In the genomic region with DNA sequence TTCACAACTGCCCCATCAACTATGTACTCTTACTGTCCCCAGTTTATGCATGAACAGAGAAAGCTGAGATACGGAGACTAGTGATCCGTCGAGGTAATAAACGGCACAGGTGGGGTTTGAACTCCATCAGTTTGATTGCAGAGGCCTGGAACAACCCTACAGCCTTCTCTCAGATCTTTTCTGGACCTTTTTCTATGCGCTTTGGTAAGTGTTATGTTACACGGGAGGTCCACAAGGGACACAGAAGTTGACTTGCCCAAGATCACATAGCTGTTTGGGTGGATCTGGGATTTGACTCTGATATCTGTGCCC, we compare ENCODE assay signal across 8 cellular contexts. TPM values are rescaled to one million over a fixed set of nuclear protein-coding genes. Genes with fewer than 3 reads are reported as not detected.
A peak's percentile ranks its signal among the peaks of the same experiment; 100 is the strongest.
DNase-seq lines count a peak whose midpoint lies in the region; ATAC-seq, FAIRE-seq and TF ChIP-seq lines count a peak whose summit lies in the region.

No MANE protein-coding gene starts in this region.

- no peak for FAIRE-seq in GM12891 (lab: Jason Lieb, UNC)

- POLR2A ChIA-PET in Caco-2 (lab: Charles Lee) (interaction anchor here (0.6 to 1.9 kb wide), 4 partner anchors 10 to 330 kb away, joined by 3 to 9 read pairs (median 8); a partner anchor contains a TSS), OCI-LY7 (lab: Charles Lee) (interaction anchor here (0.6 to 1.5 kb wide), 7 partner anchors 10 to 297 kb away, joined by 3 to 7 read pairs (median 4); a partner anchor contains a TSS)

- H3K36me3 Mint-ChIP-seq in Caco-2 (ENCODE audit: insufficient read depth, unreplicated experiment): peaks cover 31% of the 10 kb centered on the region
- peaks cover 10% of the 10 kb centered on the region for H3K36me3 Mint-ChIP-seq in endothelial cell (ENCODE audit: low read depth, unreplicated experiment)

- no peaks in the 10 kb centered on the region for H4K20me1 ChIP-seq in OCI-LY7 (ENCODE audit: insufficient read depth, low read length)
- H4K20me1 ChIP-seq in osteoblast (ENCODE audit: insufficient read depth, low read length): peaks cover 8% of the 10 kb centered on the region

- H3K9me3 Mint-ChIP-seq in Caco-2 (ENCODE audit: unreplicated experiment) (no peaks in the 10 kb centered on the region), endothelial cell (ENCODE audit: unreplicated experiment) (no peaks in the 10 kb centered on the region)

- no peak overlapping the region for H3K27ac ChIP-seq in OCI-LY7 (ENCODE audit: low read depth, low read length, poor library complexity, severe bottlenecking)
- no peak overlapping the region for H3K27ac ChIP-seq in osteoblast (ENCODE audit: low read depth, low read length)

- H3K9me3 ChIP-seq in Caco-2 (no peaks in the 10 kb centered on the region), OCI-LY7 (ENCODE audit: low read length) (no peaks in the 10 kb centered on the region), osteoblast (ENCODE audit: low read depth, low read length) (no peaks in the 10 kb centered on the region)

- BruUV-seq in Caco-2 (replicated peaks; lab: Mats Ljungman, UMichigan) (TSS peak; percentile 95), OCI-LY7 (replicated peaks; lab: Mats Ljungman, UMichigan) (no TSS peak)

- H3K79me2 ChIP-seq in OCI-LY7 (ENCODE audit: insufficient read depth, low read depth, low read length): no peaks in the 10 kb centered on the region; the same call in 1 of the 2 replicates
- H3K79me2 ChIP-seq in osteoblast (ENCODE audit: insufficient read depth, low read length): peaks cover 7% of the 10 kb centered on the region

- H3K36me3 ChIP-seq in Caco-2 (ENCODE audit: control insufficient read depth, insufficient read depth, low read length) (peaks cover 8% of the 10 kb centered on the region), OCI-LY7 (ENCODE audit: insufficient read depth, low read length) (peaks cover 21% of the 10 kb centered on the region), osteoblast (ENCODE audit: insufficient read depth, low read length) (peaks cover 24% of the 10 kb centered on the region)

- H3K4me1 ChIP-seq in Caco-2: peaks cover 15% of the 10 kb centered on the region
- peaks cover 15% of the 10 kb centered on the region for H3K4me1 ChIP-seq in OCI-LY7 (ENCODE audit: insufficient read depth, low read length, poor library complexity, severe bottlenecking)
- H3K4me1 ChIP-seq in osteoblast (ENCODE audit: insufficient read depth, low read length): peaks cover 14% of the 10 kb centered on the region

- no peak for ATAC-seq in GM19467 (IDR thresholded peaks at IDR 0.05; ENCODE audit: unreplicated experiment)

- no peaks in the 10 kb centered on the region for H3K9me2 ChIP-seq in OCI-LY7 (ENCODE audit: insufficient read depth, low read length)

- H3K4me2 ChIP-seq in OCI-LY7 (ENCODE audit: low read length) (peak overlapping the region; percentile 63), osteoblast (ENCODE audit: insufficient read depth, low read length) (peak overlapping the region; percentile 72)

- H3K4me3 ChIP-seq in Caco-2 (ENCODE audit: low read depth, low read length): peak overlapping the region; percentile 42
- peak overlapping the region; percentile 59 for H3K4me3 ChIP-seq in OCI-LY7 (ENCODE audit: low read depth, low read length, poor library complexity, severe bottlenecking)
- peak overlapping the region; percentile 59 for H3K4me3 ChIP-seq in osteoblast (ENCODE audit: insufficient read depth, low read length)

- DNase-seq in Caco-2: no peak
- DNase-seq in OCI-LY7 (ENCODE audit: low spot score): no peak
- DNase-seq in endothelial cell (ENCODE audit: low spot score): no peak
- no peak for DNase-seq in osteoblast (ENCODE audit: insufficient read length, low spot score, missing footprints)
- DNase-seq in NCI-H128 (lab: John Stamatoyannopoulos, UW; ENCODE audit: unreplicated experiment): no peak
- no peak for DNase-seq in activated CD8-positive, alpha-beta memory T cell treated with anti-CD3 and anti-CD28 coated beads, Interleukin-2, amount 50 U/mL, for 48 hours
- no peak for DNase-seq in GM12891 (ENCODE audit: insufficient read length, low spot score)

- H3K27me3 Mint-ChIP-seq in Caco-2 (ENCODE audit: insufficient read depth, unreplicated experiment) (no peaks in the 10 kb centered on the region), endothelial cell (ENCODE audit: unreplicated experiment) (peaks cover 7% of the 10 kb centered on the region)

- intact Hi-C loops in Caco-2 (cut with micrococcal nuclease; ENCODE audit: unreplicated experiment) (loop anchor here (1.0 to 5.0 kb wide), 5 partner anchors 10 to 172 kb away; a partner anchor contains a TSS), OCI-LY7 (cut with micrococcal nuclease; ENCODE audit: unreplicated experiment) (loop anchor here (1.0 to 5.0 kb wide), 6 partner anchors 110 to 228 kb away; a partner anchor contains a TSS)

- H3K27me3 ChIP-seq in Caco-2 (replicated peaks; ENCODE audit: control insufficient read depth, insufficient read depth, low read length) (no peaks in the 10 kb centered on the region), osteoblast (ENCODE audit: insufficient read depth, low read length) (no peaks in the 10 kb centered on the region)

- H2AFZ ChIP-seq in OCI-LY7 (ENCODE audit: low read length) (peak overlapping the region; percentile 92), osteoblast (ENCODE audit: low read length) (peak overlapping the region; percentile 96)

- TF ChIP-seq CTCF in Caco-2 (IDR thresholded peaks at IDR 0.05; ENCODE audit: insufficient read depth in 1 of 2, low read depth in 1 of 2, low read length in 1 of 2, severe bottlenecking in 1 of 2, unreplicated experiment in 1 of 2) (no peak), OCI-LY7 (conservative IDR thresholded peaks at IDR 0.05; ENCODE audit: low read length) (0 out of 2 replicates have a peak, but pooled peaks have one; percentile 23), endothelial cell (IDR thresholded peaks at IDR 0.05; ENCODE audit: unreplicated experiment) (no peak), osteoblast (IDR thresholded peaks at IDR 0.05; ENCODE audit: extremely low read depth, low read depth, low read length) (no peak)

- H3K4me3 Mint-ChIP-seq in Caco-2 (ENCODE audit: unreplicated experiment) (peak overlapping the region; percentile 96), endothelial cell (ENCODE audit: unreplicated experiment) (peak overlapping the region; percentile 80)

- H3K27ac Mint-ChIP-seq in Caco-2 (ENCODE audit: unreplicated experiment) (peak overlapping the region; percentile 39), endothelial cell (ENCODE audit: unreplicated experiment) (peak overlapping the region; percentile 4)

- CTCF ChIA-PET in Caco-2 (lab: Charles Lee) (interaction anchor here (0.5 to 2.5 kb wide), 16 partner anchors 9 to 1093 kb away, joined by 3 to 29 read pairs (median 6); a partner anchor contains a TSS), OCI-LY7 (lab: Charles Lee; ENCODE audit: unreplicated experiment) (interaction anchor here (1.0 to 1.3 kb wide), 2 partner anchors 9 to 14 kb away, joined by 6 to 7 read pairs; no protein-coding TSS in a partner anchor)

- H3K4me1 Mint-ChIP-seq in Caco-2 (ENCODE audit: low read depth, unreplicated experiment) (no peaks in the 10 kb centered on the region), endothelial cell (ENCODE audit: unreplicated experiment) (peaks cover 12% of the 10 kb centered on the region)

- TF ChIP-seq POLR2A in GM12891 (IDR thresholded peaks at IDR 0.05; ENCODE audit: low read depth, low read length): no peak

TF ChIP-seq in GM12891, 5 proteins besides CTCF, POLR2A, EP300 and RAD21:
- TF ChIP-seq POU2F2 (IDR thresholded peaks at IDR 0.05; ENCODE audit: low read depth, low read length) (no peak), TAF1 (IDR thresholded peaks at IDR 0.05; ENCODE audit: low read depth, low read length) (no peak), POLR2AphosphoS5 (IDR thresholded peaks at IDR 0.05; ENCODE audit: low read depth, low read length) (no peak), PAX5 (IDR thresholded peaks at IDR 0.05; ENCODE audit: insufficient read depth, low read length, severe bottlenecking) (no peak), SPI1 (IDR thresholded peaks at IDR 0.05; ENCODE audit: low read depth, low read length) (no peak)
TF ChIP-seq in GM12891: peak in this region for 0.

RNA-seq across cellular contexts. Expression of a gene that starts 1.1 kb away (rescaled TPM):
- 102 and 103 TPM in 2 replicates for total RNA-seq in Caco-2 (2022)
- total RNA-seq in OCI-LY7 (2014; rRNA removed; shearing (Covaris generic)): 39.3 and 40.5 TPM in 2 replicates
- total RNA-seq in OCI-LY7 (2022): 54.2 and 63.6 TPM in 2 replicates
- total RNA-seq in endothelial cell (ENCODE audit: unreplicated experiment): 49.6 TPM
- total RNA-seq in osteoblast: 60.7 and 67.3 TPM in 2 replicates
- polyA plus RNA-seq in GM12891 (2012; ENCODE audit: low read depth, missing spikeins): 50.7 TPM

RNA-seq across cellular contexts. Expression of a gene that starts 29.4 kb away (rescaled TPM):
- total RNA-seq in Caco-2 (2022): 0.86 TPM in 1 of 2 replicates, not detected in the other
- not detected in 2 replicates for total RNA-seq in OCI-LY7 (2014; rRNA removed; shearing (Covaris generic))
- total RNA-seq in OCI-LY7 (2022): not detected in 2 replicates
- 0.10 TPM for total RNA-seq in endothelial cell (ENCODE audit: unreplicated experiment)
- 0.72 and 1.2 TPM in 2 replicates for total RNA-seq in osteoblast
- not detected for polyA plus RNA-seq in GM12891 (2012; ENCODE audit: low read depth, missing spikeins)

RNA-seq across cellular contexts. Expression of a gene that starts 45.8 kb away (rescaled TPM):
- total RNA-seq in Caco-2 (2022) (17.2 and 18.6 TPM in 2 replicates), OCI-LY7 (2022) (0.35 and 0.46 TPM in 2 replicates), endothelial cell (ENCODE audit: unreplicated experiment) (6.1 TPM), osteoblast (24.2 and 26.4 TPM in 2 replicates)
- 0.13 TPM in 1 of 2 replicates, not detected in the other for total RNA-seq in OCI-LY7 (2014; rRNA removed; shearing (Covaris generic))
- polyA plus RNA-seq in GM12891 (2012; ENCODE audit: low read depth, missing spikeins): not detected

RNA-seq across cellular contexts. Expression of a gene that starts 56.3 kb away (rescaled TPM):
- total RNA-seq in Caco-2 (2022) (not detected in 2 replicates), OCI-LY7 (2022) (not detected in 2 replicates), endothelial cell (ENCODE audit: unreplicated experiment) (not detected), osteoblast (not detected in 2 replicates)
- total RNA-seq in OCI-LY7 (2014; rRNA removed; shearing (Covaris generic)): not detected in 2 replicates
- polyA plus RNA-seq in GM12891 (2012; ENCODE audit: low read depth, missing spikeins): not detected
